2 cellular contexts compared by ENCODE assay signal in genomic region chr7:94562525-94562924, GRCh38.
A peak's percentile ranks its signal among the peaks of the same experiment; 100 is the strongest.
TF ChIP-seq lines count a peak whose summit lies in the region.

No MANE protein-coding gene starts in this region.

TF ChIP-seq in IMR-90, 13 proteins besides CTCF, POLR2A, EP300 and RAD21:
- TF ChIP-seq RCOR1 (IDR thresholded peaks at IDR 0.05; ENCODE audit: insufficient replicate concordance, low read length) (no peak), SMC3 (IDR thresholded peaks at IDR 0.05; ENCODE audit: low read depth, low read length) (no peak), FOS (IDR thresholded peaks at IDR 0.05; ENCODE audit: low read depth, low read length) (no peak)

TF ChIP-seq in endothelial cell of umbilical vein, 7 proteins besides CTCF, POLR2A, EP300 and RAD21:
- TF ChIP-seq FOS (IDR thresholded peaks at IDR 0.05; ENCODE audit: borderline replicate concordance, insufficient read depth, low read length) (no peak), GATA2 (IDR thresholded peaks at IDR 0.05; ENCODE audit: insufficient read depth, insufficient read length, low read depth, low read length) (no peak), JUN (IDR thresholded peaks at IDR 0.05; ENCODE audit: borderline replicate concordance, insufficient read depth, insufficient read length, low read depth) (peak; percentile 16)
